Comparison of ENCODE assay signal across 1 cellular context in the genomic region with DNA sequence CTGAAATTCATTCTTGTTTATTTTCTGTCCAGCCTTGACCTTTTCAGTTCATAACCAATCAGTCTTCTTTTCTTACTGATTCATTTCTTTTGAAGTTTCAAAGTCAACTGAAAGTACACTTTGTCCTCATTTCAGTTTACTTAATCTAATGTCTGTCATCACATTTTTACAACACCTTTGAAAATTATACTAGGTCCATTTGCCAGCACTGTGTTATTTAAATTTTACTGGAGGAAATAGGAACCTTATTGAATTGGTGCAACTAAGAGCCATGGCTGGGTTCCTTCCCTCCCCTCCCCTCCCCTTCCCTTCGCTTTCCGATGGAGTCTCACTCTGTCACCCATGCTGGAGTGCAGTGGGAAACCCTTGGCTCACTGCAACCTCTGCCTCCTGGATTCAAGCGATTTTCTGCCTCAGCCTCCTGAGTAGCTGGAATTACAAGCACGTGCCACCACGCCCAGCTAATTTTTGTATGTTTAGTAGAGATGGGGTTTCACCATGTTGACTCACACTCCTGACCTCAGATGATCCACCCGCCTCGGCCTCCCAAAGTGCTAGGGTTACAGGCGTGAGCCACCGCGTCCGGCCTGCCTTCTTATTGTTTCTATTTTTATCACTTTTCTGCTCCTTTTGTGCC.
TF ChIP-seq lines count a peak whose summit lies in the region.

No MANE protein-coding gene starts in this region.

TF ChIP-seq in HepG2, 621 proteins besides CTCF, POLR2A, EP300 and RAD21 (continued from another document):
- TF ChIP-seq, protein P1, sequence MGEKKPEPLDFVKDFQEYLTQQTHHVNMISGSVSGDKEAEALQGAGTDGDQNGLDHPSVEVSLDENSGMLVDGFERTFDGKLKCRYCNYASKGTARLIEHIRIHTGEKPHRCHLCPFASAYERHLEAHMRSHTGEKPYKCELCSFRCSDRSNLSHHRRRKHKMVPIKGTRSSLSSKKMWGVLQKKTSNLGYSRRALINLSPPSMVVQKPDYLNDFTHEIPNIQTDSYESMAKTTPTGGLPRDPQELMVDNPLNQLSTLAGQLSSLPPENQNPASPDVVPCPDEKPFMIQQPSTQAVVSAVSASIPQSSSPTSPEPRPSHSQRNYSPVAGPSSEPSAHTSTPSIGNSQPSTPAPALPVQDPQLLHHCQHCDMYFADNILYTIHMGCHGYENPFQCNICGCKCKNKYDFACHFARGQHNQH (CRISPR knock-in tag; IDR thresholded peaks at IDR 0.05): 0 out of 2 replicates have a peak, but pooled peaks have one; percentile 33
- TF ChIP-seq GATAD1 (CRISPR knock-in tag; IDR thresholded peaks at IDR 0.05) (0 out of 2 replicates have a peak, but pooled peaks have one; percentile 29), ZBTB42 (CRISPR knock-in tag; IDR thresholded peaks at IDR 0.05) (no peak), ZNF75D (CRISPR knock-in tag; IDR thresholded peaks at IDR 0.05; ENCODE audit: borderline replicate concordance) (no peak), ZNF234 (CRISPR knock-in tag; conservative IDR thresholded peaks at IDR 0.05) (no peak), ZNF232 (CRISPR knock-in tag; IDR thresholded peaks at IDR 0.05; ENCODE audit: borderline replicate concordance) (no peak), MED13 (CRISPR knock-in tag; IDR thresholded peaks at IDR 0.05) (no peak), NR2F6 (IDR thresholded peaks at IDR 0.05) (peak; percentile 94), NR2F6 (CRISPR knock-in tag; IDR thresholded peaks at IDR 0.05) (peak; percentile 94)
